In genomic region chr3:122754867-122755835, GRCh38 we compare ENCODE assay signal across 1 cellular context.
TF ChIP-seq lines count a peak whose summit lies in the region.

No MANE protein-coding gene starts in this region.

TF ChIP-seq in IMR-90, 13 proteins besides CTCF, POLR2A, EP300 and RAD21:
- TF ChIP-seq NFE2L2 (IDR thresholded peaks at IDR 0.05; ENCODE audit: low read depth, low read length): no peak
- TF ChIP-seq SMC3 (IDR thresholded peaks at IDR 0.05; ENCODE audit: low read depth, low read length): peak; percentile 49; the same call in 1 of the 2 replicates
